ENCODE assay signal across 8 cellular contexts in the genomic region with DNA sequence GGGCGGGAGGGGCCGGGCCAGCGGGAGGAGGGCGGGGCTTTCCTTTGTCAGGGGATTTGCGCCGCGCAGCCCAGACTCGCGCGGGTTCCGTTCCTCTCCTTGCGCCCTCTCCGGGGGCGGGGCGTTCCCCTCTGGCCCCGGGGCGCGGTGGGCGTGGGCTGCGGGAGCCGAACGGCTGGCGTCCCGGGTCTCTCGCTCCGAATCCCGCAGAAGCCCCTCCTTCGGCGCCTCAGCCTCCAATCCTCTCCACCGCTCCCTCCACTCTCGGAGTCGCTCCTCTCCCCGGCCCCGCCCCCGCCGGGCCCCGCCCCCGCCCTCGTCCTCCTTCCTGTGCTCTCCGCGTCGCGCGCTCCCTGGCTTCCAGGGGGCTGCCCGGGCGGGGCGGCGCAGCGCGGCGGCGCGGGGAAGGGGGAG.
A peak's percentile ranks its signal among the peaks of the same experiment; 100 is the strongest.
DNase-seq lines count a peak whose midpoint lies in the region; ATAC-seq and TF ChIP-seq lines count a peak whose summit lies in the region.

No MANE protein-coding gene starts in this region.

- TF ChIP-seq CTCF in LNCaP clone FGC (IDR thresholded peaks at IDR 0.05; ENCODE audit: control insufficient read depth, extremely low read depth, insufficient read depth): no peak
- TF ChIP-seq CTCF in fibroblast of pulmonary artery (IDR thresholded peaks at IDR 0.05; ENCODE audit: low read length, missing control alignments): no peak

- H3K4me1 Mint-ChIP-seq in natural killer cell treated with Interleukin-12 subunit alpha and Interleukin-12 subunit beta and Interleukin-15 and Interleukin-18, amount 100 ng/mL, for 72 hours (ENCODE audit: low read depth in 2 of 2): peaks cover 36 to 62% of the 10 kb centered on the region in 2 donors

- H3K27me3 Mint-ChIP-seq in natural killer cell treated with Interleukin-12 subunit alpha and Interleukin-12 subunit beta and Interleukin-15 and Interleukin-18, amount 100 ng/mL, for 72 hours: no peaks in the 10 kb centered on the region

- peak; percentile 92 to 94 for ATAC-seq in natural killer cell treated with Interleukin-12 subunit alpha and Interleukin-12 subunit beta and Interleukin-15 and Interleukin-18, amount 100 ng/mL, for 72 hours

- peak overlapping the region; percentile 86 for H3K4me3 Mint-ChIP-seq in natural killer cell treated with Interleukin-12 subunit alpha and Interleukin-12 subunit beta and Interleukin-15 and Interleukin-18, amount 100 ng/mL, for 72 hours

- no peak overlapping the region for H3K27ac Mint-ChIP-seq in natural killer cell treated with Interleukin-12 subunit alpha and Interleukin-12 subunit beta and Interleukin-15 and Interleukin-18, amount 100 ng/mL, for 72 hours

- H3K4me3 ChIP-seq in LNCaP clone FGC (ENCODE audit: low read depth, low read length) (peak overlapping the region; percentile 70), fibroblast of pulmonary artery (replicated peaks; ENCODE audit: low read depth, low read length) (peak overlapping the region; percentile 63)

- no peaks in the 10 kb centered on the region for H3K9me3 Mint-ChIP-seq in natural killer cell treated with Interleukin-12 subunit alpha and Interleukin-12 subunit beta and Interleukin-15 and Interleukin-18, amount 100 ng/mL, for 72 hours

- H3K36me3 Mint-ChIP-seq in natural killer cell treated with Interleukin-12 subunit alpha and Interleukin-12 subunit beta and Interleukin-15 and Interleukin-18, amount 100 ng/mL, for 72 hours: peaks cover 5% of the 10 kb centered on the region

- peak; percentile 85 for DNase-seq in DMS53 treated with DMSO at 0.1 percent for 48 hours (lab: John Stamatoyannopoulos, UW; ENCODE audit: unreplicated experiment)
- DNase-seq in GOT3 (lab: John Stamatoyannopoulos, UW): peak; percentile 91
- DNase-seq in LNCaP clone FGC (ENCODE audit: low read depth): peak; percentile 83
- DNase-seq in RPMI8226: peak; percentile 94
- DNase-seq in activated T-helper 9 cell treated with anti-CD3 and anti-CD28 coated beads, Interleukin-2, amount 50 U/mL, for 16 hours (ENCODE audit: low read depth): peak; percentile 76
- DNase-seq in fibroblast of pulmonary artery (ENCODE audit: low read depth): peak; percentile 95
- peak; percentile 92 for DNase-seq in natural killer cell treated with Interleukin-12 subunit alpha and Interleukin-12 subunit beta and Interleukin-15 and Interleukin-18, amount 100 ng/mL, for 72 hours (ENCODE audit: low spot score)
- peak; percentile 86 for DNase-seq in stimulated activated naive CD4-positive, alpha-beta T cell treated with Interleukin-2 at 50 U/mL for 16 hours (lab: John Stamatoyannopoulos, UW)

Comparison
In these comparisons a context has a peak if more than half of its experiments do, and no peak if none do; other contexts are left out.
1. Peak in every context shown above with its lines: DNase-seq, ATAC-seq and H3K4me3 ChIP-seq.